8 cellular contexts compared by ENCODE assay signal in the genomic region with DNA sequence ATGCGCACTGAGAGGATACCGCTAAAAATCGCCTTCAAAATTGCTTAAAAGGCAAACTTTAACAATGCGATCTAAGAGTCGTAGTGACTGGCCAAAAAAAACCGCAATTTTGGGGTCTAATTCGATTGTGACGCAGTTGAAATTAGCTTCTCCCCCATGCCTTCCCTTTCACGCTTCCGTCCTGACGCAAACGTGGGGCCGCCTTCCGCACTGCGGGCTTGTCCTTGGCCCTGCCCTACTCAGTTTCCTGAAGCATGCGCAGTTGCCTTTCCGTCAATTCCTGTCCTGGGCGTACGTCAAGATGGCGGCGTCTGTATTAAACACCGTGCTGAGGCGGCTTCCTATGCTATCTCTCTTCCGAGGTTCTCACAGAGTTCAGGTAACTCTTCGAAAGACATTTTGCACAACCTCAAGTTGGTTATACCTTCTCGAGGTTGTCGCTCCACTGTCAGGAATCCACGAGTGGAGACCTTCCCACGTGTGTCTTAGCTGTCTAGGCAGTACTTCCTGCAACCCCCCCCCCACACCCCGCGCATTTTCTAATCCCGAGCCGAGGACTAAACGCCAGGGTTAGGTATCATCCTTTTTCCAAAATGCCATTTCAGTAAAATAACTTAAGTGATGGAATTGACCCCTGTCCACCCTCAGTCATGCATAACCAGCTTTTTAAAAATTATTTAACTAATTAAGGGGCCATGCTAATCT. TPM values are rescaled to one million over a fixed set of nuclear protein-coding genes. Genes with fewer than 3 reads are reported as not detected.
DNase-seq lines count a peak whose midpoint lies in the region; ATAC-seq and TF ChIP-seq lines count a peak whose summit lies in the region.

Gene MRPS18B (plus strand): TSS at position 276 of the 705 bp plus-strand sequence. CDS start 26 bp downstream, at position 302.

- peak within 1 kb of the TSS; percentile 100 for H3K27ac Mint-ChIP-seq in activated CD4-positive, alpha-beta T cell treated with anti-CD3 and anti-CD28 coated beads, Interleukin-2, amount 10 ng/mL, durations not matched to agents 7 days and 5 days

- H3K36me3 Mint-ChIP-seq in activated CD4-positive, alpha-beta T cell treated with anti-CD3 and anti-CD28 coated beads, Interleukin-2, amount 10 ng/mL, durations not matched to agents 7 days and 5 days (ENCODE audit: low read depth), result peaks cover 58% of the 10 kb centered on the region

- TF ChIP-seq CTCF in BE2C (IDR thresholded peaks at IDR 0.05; ENCODE audit: low read depth, low read length), result no peak

- peak; percentile 97 for DNase-seq in BE2C
- DNase-seq in NCI-H526 treated with DMSO at 0.1 percent for 48 hours (lab: John Stamatoyannopoulos, UW), result peak; percentile 97
- peak; percentile 99 for DNase-seq in activated CD4-positive, alpha-beta T cell treated with anti-CD3 and anti-CD28 coated beads, Interleukin-2, amount 10 ng/mL, durations not matched to agents 7 days and 5 days
- peak; percentile 98 for DNase-seq in dedifferentiated amniotic fluid mesenchymal stem cell (ENCODE audit: extremely low spot score)
- peak; percentile 98 for DNase-seq in left lobe of liver (ENCODE audit: low spot score)
- peak; percentile 98 for DNase-seq in stimulated activated CD4-positive, alpha-beta T cell treated with anti-CD3 and anti-CD28 coated beads, Interleukin-2, amount 100 ng/mL, for 4 hours (ENCODE audit: low read depth)

- H3K27me3 Mint-ChIP-seq in activated CD4-positive, alpha-beta T cell treated with anti-CD3 and anti-CD28 coated beads, Interleukin-2, amount 10 ng/mL, durations not matched to agents 7 days and 5 days, result peaks cover 2% of the 10 kb centered on the region

- H3K4me3 ChIP-seq in BE2C (ENCODE audit: low read depth, low read length), result peak within 1 kb of the TSS; percentile 98

- H3K27me3 ChIP-seq in BE2C, result no peaks in the 10 kb centered on the region

- peaks cover 50% of the 10 kb centered on the region for H3K36me3 ChIP-seq in BE2C

- peaks cover 41% of the 10 kb centered on the region for H3K4me1 Mint-ChIP-seq in activated CD4-positive, alpha-beta T cell treated with anti-CD3 and anti-CD28 coated beads, Interleukin-2, amount 10 ng/mL, durations not matched to agents 7 days and 5 days

- peaks cover 4% of the 10 kb centered on the region; the same call in 1 of the 2 replicates for H3K4me1 ChIP-seq in BE2C

- ATAC-seq in GM19324 (IDR thresholded peaks at IDR 0.05; ENCODE audit: low FRiP score, unreplicated experiment) (peak; percentile 83), HG03469 (IDR thresholded peaks at IDR 0.05; ENCODE audit: unreplicated experiment) (peak; percentile 42), left lobe of liver (peak; percentile 84)

- H3K9me3 ChIP-seq in BE2C, result no peaks in the 10 kb centered on the region

- CTCF ChIA-PET in activated CD4-positive, alpha-beta T cell treated with anti-CD3 and anti-CD28 coated beads, Interleukin-2, amount 10 ng/mL, durations not matched to agents 7 days and 5 days (lab: Charles Lee), result interaction anchor here (0.9 to 1.5 kb wide), 11 partner anchors 8 to 113 kb away, joined by 3 to 7 read pairs (median 4); partner anchors contain the start of genes ATAT1 and DHX16

- no peaks in the 10 kb centered on the region for H3K9me3 Mint-ChIP-seq in activated CD4-positive, alpha-beta T cell treated with anti-CD3 and anti-CD28 coated beads, Interleukin-2, amount 10 ng/mL, durations not matched to agents 7 days and 5 days

- peak within 1 kb of the TSS; percentile 98 for H3K4me3 Mint-ChIP-seq in activated CD4-positive, alpha-beta T cell treated with anti-CD3 and anti-CD28 coated beads, Interleukin-2, amount 10 ng/mL, durations not matched to agents 7 days and 5 days

- POLR2A ChIA-PET in activated CD4-positive, alpha-beta T cell treated with anti-CD3 and anti-CD28 coated beads, Interleukin-2, amount 10 ng/mL, durations not matched to agents 7 days and 5 days (lab: Charles Lee), result interaction anchor here (0.7 to 1.0 kb wide), 2 partner anchors 52 to 541 kb away, joined by 3 to 10 read pairs; partner anchors contain the start of gene TCF19

RNA-seq across cellular contexts. Expression of gene MRPS18B, which starts in this region (rescaled TPM):
- polyA plus RNA-seq in BE2C (2012; ENCODE audit: insufficient read depth, insufficient read length, low read depth), result 158 TPM
- total RNA-seq in activated CD4-positive, alpha-beta T cell treated with anti-CD3 and anti-CD28 coated beads, Interleukin-2, amount 10 ng/mL, durations not matched to agents 7 days and 5 days, result 10 to 100 TPM; 41.4 to 44.4 TPM
- total RNA-seq in left lobe of liver, result 53.3 TPM

Comparison
In these comparisons a context has a peak if more than half of its experiments do, and no peak if none do; other contexts are left out.
1. Peak in every context shown above with its lines: DNase-seq, ATAC-seq and H3K4me3 ChIP-seq.